Comparison of ENCODE assay signal across 8 cellular contexts in the genomic region with DNA sequence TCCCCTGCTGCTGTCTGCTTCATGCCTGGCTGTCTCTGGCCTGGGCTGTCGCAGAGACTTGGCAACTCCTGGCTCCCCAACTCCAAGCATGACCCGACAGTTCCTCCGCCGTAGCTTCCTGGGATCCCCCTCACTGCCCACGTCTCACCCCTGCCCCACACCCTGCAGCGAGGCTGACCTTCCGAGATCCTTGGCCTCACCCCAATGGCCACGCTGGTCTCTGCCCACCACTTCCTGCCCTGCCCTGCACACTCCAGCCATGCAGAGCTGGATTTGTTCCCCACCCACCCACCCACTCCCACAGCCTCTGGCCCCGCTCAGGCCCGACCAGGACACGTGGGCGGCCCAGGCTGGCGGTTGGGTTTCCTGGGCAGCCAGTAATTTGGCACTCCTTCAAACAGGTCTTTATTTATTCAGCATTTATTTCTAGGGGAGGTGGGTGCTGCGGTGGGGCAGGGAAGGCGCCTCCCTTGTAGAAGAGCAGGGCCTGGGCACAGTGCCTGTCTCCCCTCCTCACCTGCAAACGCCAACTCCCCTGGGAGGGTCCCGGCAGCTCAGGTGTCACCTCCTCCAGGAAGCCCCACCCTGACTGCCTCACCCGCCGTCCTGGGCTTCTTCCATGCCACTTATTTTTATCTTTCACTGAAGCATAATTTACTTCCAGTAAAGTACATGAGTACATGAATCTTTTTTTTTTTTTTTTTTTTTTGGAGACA. TPM values are rescaled to one million over a fixed set of nuclear protein-coding genes. Genes with fewer than 3 reads are reported as not detected.
A peak's percentile ranks its signal among the peaks of the same experiment; 100 is the strongest.
DNase-seq lines count a peak whose midpoint lies in the region; ATAC-seq and TF ChIP-seq lines count a peak whose summit lies in the region.

No MANE protein-coding gene starts in this region.

- no peak for TF ChIP-seq CTCF in MCF 10A (IDR thresholded peaks at IDR 0.05; ENCODE audit: unreplicated experiment)
- TF ChIP-seq CTCF in mucosa of descending colon (IDR thresholded peaks at IDR 0.05), result no peak

- H3K27me3 Mint-ChIP-seq in MCF 10A (ENCODE audit: insufficient read depth, unreplicated experiment), result no peaks in the 10 kb centered on the region

- H3K4me3 ChIP-seq in mucosa of descending colon, result no peak overlapping the region

- DNase-seq in Ammon's horn (ENCODE audit: low spot score) (peak; percentile 49), NCI-H1105 treated with DMSO at 0.1 percent for 48 hours (lab: John Stamatoyannopoulos, UW) (peak; percentile 63), MCF 10A (ENCODE audit: unreplicated experiment) (peak; percentile 85), mucosa of descending colon (peak; percentile 53 to 81 (median 72)), pons (ENCODE audit: low spot score) (no peak), NCI-H2227 (lab: John Stamatoyannopoulos, UW; ENCODE audit: unreplicated experiment) (no peak)

- no peaks in the 10 kb centered on the region for H3K9me3 Mint-ChIP-seq in MCF 10A (ENCODE audit: unreplicated experiment)

- no peaks in the 10 kb centered on the region for H3K36me3 ChIP-seq in mucosa of descending colon (ENCODE audit: low read depth)

- H3K4me1 ChIP-seq in mucosa of descending colon (ENCODE audit: low read depth), result peaks cover 38% of the 10 kb centered on the region

- CTCF ChIA-PET in MCF 10A (lab: Yijun Ruan, JAX), result interaction anchor here (0.6 to 1.2 kb wide), 5 partner anchors 8 to 688 kb away, joined by 3 read pairs; no protein-coding TSS in a partner anchor

- peaks cover 64% of the 10 kb centered on the region for H3K4me1 Mint-ChIP-seq in MCF 10A (ENCODE audit: insufficient read depth, unreplicated experiment)

- POLR2A ChIA-PET in MCF 10A (lab: Yijun Ruan, JAX), result interaction anchor here (0.6 to 7.9 kb wide), 16 partner anchors 8 to 1823 kb away, joined by 3 to 101 read pairs (median 3); a partner anchor contains a TSS

- H3K4me3 Mint-ChIP-seq in MCF 10A (ENCODE audit: unreplicated experiment), result peak overlapping the region; percentile 72

- no peaks in the 10 kb centered on the region for H3K9me3 ChIP-seq in mucosa of descending colon

- peak overlapping the region; percentile 98 for H3K27ac Mint-ChIP-seq in MCF 10A (ENCODE audit: low read depth, unreplicated experiment)

- intact Hi-C loops in MCF 10A (cut with micrococcal nuclease), result loop anchor here (5.0 kb wide), 1 partner anchor 178 kb away; a partner anchor contains a TSS
- intact Hi-C loops in mucosa of descending colon (cut with DNase I, micrococcal nuclease), result no loop called here

- ATAC-seq in mucosa of descending colon (peak; percentile 45), HG03565 (IDR thresholded peaks at IDR 0.05; ENCODE audit: unreplicated experiment) (no peak), HG03025 (IDR thresholded peaks at IDR 0.05; ENCODE audit: low FRiP score, unreplicated experiment) (no peak)

- no TSS peak for BruUV-seq in MCF 10A (replicated peaks; lab: Mats Ljungman, UMichigan)

- H3K36me3 Mint-ChIP-seq in MCF 10A (ENCODE audit: insufficient read depth, unreplicated experiment), result peaks cover 6% of the 10 kb centered on the region

RNA-seq across cellular contexts. Expression of a gene that starts 25.5 kb away (rescaled TPM):
- total RNA-seq in MCF 10A (2022), result 77.6 and 83.1 TPM in 2 replicates
- total RNA-seq in mucosa of descending colon, result 10 to 100 TPM; 10.5 to 30.7 (median 12.7) TPM

Comparison
In these comparisons a context has a peak if more than half of its experiments do, and no peak if none do; other contexts are left out.
1. DNase-seq: peak in Ammon's horn (single experiment), NCI-H1105 treated with DMSO at 0.1 percent for 48 hours (single experiment), MCF 10A (single experiment) and mucosa of descending colon (3 of 3); none in pons (single experiment) and NCI-H2227 (single experiment).